In the genomic region with DNA sequence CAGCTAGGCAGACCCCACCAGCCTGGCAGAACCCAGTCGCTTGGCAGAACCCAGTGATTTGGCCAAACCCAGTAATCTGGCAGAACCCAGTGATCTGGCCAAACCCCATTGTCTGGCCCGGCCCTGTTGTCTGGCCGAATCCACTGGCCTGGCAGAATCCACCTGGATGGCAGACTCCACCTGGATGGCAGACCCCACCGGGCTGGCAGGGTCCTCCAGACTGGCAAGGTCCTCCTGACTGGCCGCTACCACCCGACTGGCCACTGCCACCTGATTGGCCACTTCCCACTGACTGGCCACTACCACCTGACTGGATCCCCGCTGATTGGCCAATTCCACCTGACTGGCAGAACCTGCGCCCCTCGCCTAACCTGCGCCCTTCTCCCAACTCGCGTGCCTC, we compare ENCODE assay signal across 23 cellular contexts. TPM values are rescaled to one million over a fixed set of nuclear protein-coding genes. Genes with fewer than 3 reads are reported as not detected.
A peak's percentile ranks its signal among the peaks of the same experiment; 100 is the strongest.
DNase-seq lines count a peak whose midpoint lies in the region; ATAC-seq and TF ChIP-seq lines count a peak whose summit lies in the region.
"Had no signal": no experiment of that assay in that cellular context is flagged by ENCODE, and none has a peak within 500 bp of the region (broad histone marks: within the 10 kb centered on the region; RNA-seq: fewer than 3 reads in every experiment).

No MANE protein-coding gene starts in this region.

- no peak overlapping the region for H3K27ac ChIP-seq in Karpas-422 (ENCODE audit: low read length)
- no peak overlapping the region for H3K27ac ChIP-seq in neuronal stem cell (replicated peaks; ENCODE audit: low read length)
- H3K27ac ChIP-seq in body of pancreas: no peak overlapping the region
- H3K27ac ChIP-seq in WERI-Rb-1: no peak overlapping the region
- H3K27ac ChIP-seq: coronary artery, left lung, pancreas, PC-9 had no signal

- TF ChIP-seq CTCF in AG10803 (conservative IDR thresholded peaks at IDR 0.05; ENCODE audit: low read length) (no peak), fibroblast of pulmonary artery (IDR thresholded peaks at IDR 0.05; ENCODE audit: low read length, missing control alignments) (no peak), body of pancreas (IDR thresholded peaks at IDR 0.05) (no peak), WERI-Rb-1 (IDR thresholded peaks at IDR 0.05; ENCODE audit: low read depth, low read length) (no peak)

- no peak overlapping the region for H2BK15ac ChIP-seq in neuronal stem cell (ENCODE audit: low read length)

- H3K4me1 ChIP-seq in Karpas-422 (ENCODE audit: low read length) (peaks cover 21% of the 10 kb centered on the region), neuronal stem cell (ENCODE audit: control insufficient read depth in 2 of 2, insufficient read depth in 1 of 2, low read depth in 1 of 2, low read length in 2 of 2) (peaks cover 10 to 11% of the 10 kb centered on the region in 2 donors), body of pancreas (peaks cover 28% of the 10 kb centered on the region)
- H3K4me1 ChIP-seq: left lung, pancreas had no signal

- no peak overlapping the region for H3K4ac ChIP-seq in neuronal stem cell (ENCODE audit: low read length)

- no peak overlapping the region for H3K14ac ChIP-seq in neuronal stem cell (ENCODE audit: low read length)

- no peak overlapping the region for H2BK12ac ChIP-seq in neuronal stem cell (ENCODE audit: low read length)

- no peak for ATAC-seq in body of pancreas
- ATAC-seq: left lung, pancreas, Right ventricle myocardium inferior had no signal

- H3K79me1 ChIP-seq in neuronal stem cell (ENCODE audit: low read depth, low read length): peaks cover 5% of the 10 kb centered on the region

- H3K9ac ChIP-seq in Karpas-422 (ENCODE audit: low read length) (no peak overlapping the region), neuronal stem cell (ENCODE audit: low read depth, low read length, poor library complexity) (peak overlapping the region; percentile 44)

- H4K8ac ChIP-seq in neuronal stem cell (ENCODE audit: low read depth, low read length): no peak overlapping the region

- no peaks in the 10 kb centered on the region for H3K27me3 ChIP-seq in Karpas-422 (ENCODE audit: low read length)
- no peaks in the 10 kb centered on the region for H3K27me3 ChIP-seq in neuronal stem cell (ENCODE audit: control insufficient read depth in 3 of 3, insufficient read depth in 3 of 3, low read depth in 1 of 3, low read length in 3 of 3)
- H3K27me3 ChIP-seq in body of pancreas: no peaks in the 10 kb centered on the region
- H3K27me3 ChIP-seq in WERI-Rb-1 (ENCODE audit: insufficient read depth, low read depth, severe bottlenecking): peaks cover 3% of the 10 kb centered on the region
- H3K27me3 ChIP-seq: adrenal gland, left lung, pancreas had no signal

- H2AK5ac ChIP-seq in neuronal stem cell (ENCODE audit: low read depth, low read length): no peak overlapping the region

- H3K23ac ChIP-seq in neuronal stem cell (ENCODE audit: low read depth, low read length, poor library complexity): no peak overlapping the region

- H3K79me2 ChIP-seq in Karpas-422 (ENCODE audit: low read length): peaks cover 9% of the 10 kb centered on the region

- H2AFZ ChIP-seq in Karpas-422 (ENCODE audit: low read length): no peak overlapping the region
- no peak overlapping the region for H2AFZ ChIP-seq in neuronal stem cell (ENCODE audit: low read length)
- H2AFZ ChIP-seq: PC-9 had no signal

- H3K36me3 ChIP-seq in Karpas-422 (ENCODE audit: insufficient read depth, low read length) (peaks cover 5% of the 10 kb centered on the region; the same call in 1 of the 2 replicates), neuronal stem cell (replicated peaks in 1 of 2; ENCODE audit: control insufficient read depth in 2 of 2, insufficient read depth in 2 of 2, low read length in 2 of 2) (peaks cover 34 to 62% of the 10 kb centered on the region in 2 donors), body of pancreas (replicated peaks in 1 of 2; ENCODE audit: insufficient read depth in 1 of 2, low read depth in 2 of 2) (no peaks in the 10 kb centered on the region), WERI-Rb-1 (no peaks in the 10 kb centered on the region; the same call in 1 of the 2 replicates)

- no peak overlapping the region for H3K4me2 ChIP-seq in Karpas-422 (ENCODE audit: low read depth, low read length, poor library complexity, severe bottlenecking)
- no peak overlapping the region for H3K4me2 ChIP-seq in neuronal stem cell (ENCODE audit: insufficient read depth, low read length, poor library complexity, severe bottlenecking)
- H3K4me2 ChIP-seq: PC-9 had no signal

- no peak overlapping the region for H2BK120ac ChIP-seq in neuronal stem cell (ENCODE audit: low read depth, low read length)

- intact Hi-C loops in body of pancreas (cut with DNase I): no loop called here

- no peak overlapping the region for H2BK5ac ChIP-seq in neuronal stem cell (ENCODE audit: low read length)

- DNase-seq in AG10803 (ENCODE audit: low read depth) (no peak), Karpas-422 (peak; percentile 4), fibroblast of pulmonary artery (ENCODE audit: low read depth) (no peak), neuronal stem cell (ENCODE audit: low spot score) (no peak), HuH-7 (ENCODE audit: low spot score) (no peak), ecto neural progenitor cell (ENCODE audit: low spot score) (no peak), body of pancreas (no peak), WERI-Rb-1 (no peak)
- DNase-seq: activated CD4-positive, alpha-beta T cell treated with anti-CD3 and anti-CD28 coated beads, Interleukin-2, amount 50 U/mL, for 4 hours; activated naive CD4-positive, alpha-beta T cell treated with anti-CD3 and anti-CD28 coated beads for 36 hours; adrenal gland; CD4-positive, alpha-beta T cell; mesendoderm; NCI-H2171 treated with DMSO at 0.1 percent for 48 hours; NCI-H524 treated with DMSO at 0.1 percent for 48 hours; NK-92 treated with Interleukin-12 subunit alpha and Interleukin-12 subunit beta, amount 100 ng/mL, for 24 hours; PC-9; stimulated activated naive CD4-positive, alpha-beta T cell; T-helper 9 cell had no signal

- no CpG with 5 or more reads among the region's 12 CpGs for WGBS in neuronal stem cell (ENCODE audit: extremely low coverage in 2 of 2, insufficient read length in 2 of 2, insufficient replicate concordance in 1 of 2), 2 donors
- 80 to 89% methylated on average over 6 of the region's 12 CpGs for WGBS in body of pancreas, 2 donors

- no peak overlapping the region for H3K18ac ChIP-seq in neuronal stem cell (ENCODE audit: low read length)

- H3K9me3 ChIP-seq in Karpas-422 (ENCODE audit: low read length) (no peaks in the 10 kb centered on the region), neuronal stem cell (replicated peaks in 1 of 2; ENCODE audit: control insufficient read depth in 2 of 2, insufficient read depth in 1 of 2, low read depth in 1 of 2, low read length in 2 of 2) (no peaks in the 10 kb centered on the region), body of pancreas (no peaks in the 10 kb centered on the region), WERI-Rb-1 (ENCODE audit: severe bottlenecking) (no peaks in the 10 kb centered on the region)
- H3K9me3 ChIP-seq: adrenal gland, left lung, pancreas had no signal

- no peaks in the 10 kb centered on the region for H3K9me2 ChIP-seq in Karpas-422 (replicated peaks; ENCODE audit: insufficient read depth, low read length)

- no peak overlapping the region for H4K91ac ChIP-seq in neuronal stem cell (ENCODE audit: low read depth, low read length, poor library complexity)

- H3K4me3 ChIP-seq in AG10803 (ENCODE audit: low read length): peak overlapping the region; percentile 20
- H3K4me3 ChIP-seq in Karpas-422 (ENCODE audit: low read length): no peak overlapping the region
- peak overlapping the region; percentile 83 for H3K4me3 ChIP-seq in fibroblast of pulmonary artery (replicated peaks; ENCODE audit: low read depth, low read length)
- H3K4me3 ChIP-seq in neuronal stem cell (ENCODE audit: low read length in 2 of 2): no peak overlapping the region
- no peak overlapping the region for H3K4me3 ChIP-seq in body of pancreas
- H3K4me3 ChIP-seq in WERI-Rb-1 (ENCODE audit: low read depth, low read length): no peak overlapping the region
- H3K4me3 ChIP-seq: coronary artery, left lung, pancreas, PC-9 had no signal

- TF ChIP-seq POLR2A in body of pancreas (IDR thresholded peaks at IDR 0.05): no peak

- H4K20me1 ChIP-seq in Karpas-422 (ENCODE audit: insufficient read depth, low read depth, low read length): no peaks in the 10 kb centered on the region

RNA-seq across cellular contexts. Expression of gene MAGED1, which starts 3.2 kb away (rescaled TPM):
- total RNA-seq in Karpas-422 (2014; rRNA removed; shearing (Covaris generic); ENCODE audit: low replicate concordance): 92.5 and 93.5 TPM in 2 replicates
- polyA plus RNA-seq in neuronal stem cell (2013, experiment 1 of 2): 261 TPM
- polyA plus RNA-seq in neuronal stem cell (2013, experiment 2 of 2): 266 TPM
- total RNA-seq in body of pancreas: 10 to 100 TPM; 45.7 to 53.1 TPM

Comparison
In these comparisons a context has a peak if more than half of its experiments do, and no peak if none do; other contexts are left out.
1. H3K4me3 ChIP-seq: peak in AG10803 (single experiment) and fibroblast of pulmonary artery (single experiment); none in Karpas-422 (single experiment), neuronal stem cell (0 of 2), body of pancreas (0 of 2) and WERI-Rb-1 (single experiment).